8 cellular contexts compared by ENCODE assay signal in genomic region chr4:23889814-23890269, GRCh38. TPM values are rescaled to one million over a fixed set of nuclear protein-coding genes. Genes with fewer than 3 reads are reported as not detected.
A peak's percentile ranks its signal among the peaks of the same experiment; 100 is the strongest.
DNase-seq lines count a peak whose midpoint lies in the region; ATAC-seq and TF ChIP-seq lines count a peak whose summit lies in the region.

PPARGC1A (minus strand) TSS chr4:23890047; CDS start chr4:23889957, 90 bp downstream.

- no peak for TF ChIP-seq CTCF in CD14-positive monocyte (IDR thresholded peaks at IDR 0.05)
- TF ChIP-seq CTCF in OCI-LY3 (IDR thresholded peaks at IDR 0.05; ENCODE audit: low read depth, low read length) = no peak
- TF ChIP-seq CTCF in epithelial cell of proximal tubule (conservative IDR thresholded peaks at IDR 0.05; ENCODE audit: low read depth, low read length) = no peak
- no peak for TF ChIP-seq CTCF in upper lobe of left lung (IDR thresholded peaks at IDR 0.05)

- H3K9me3 ChIP-seq in OCI-LY3 (ENCODE audit: insufficient read depth, low read length) (no peaks in the 10 kb centered on the region), mesodermal cell (ENCODE audit: control insufficient read depth, low read length) (no peaks in the 10 kb centered on the region), upper lobe of left lung (no peaks in the 10 kb centered on the region)

- H3K4me1 Mint-ChIP-seq in CD14-positive monocyte = peaks cover 22% of the 10 kb centered on the region

- H3K27me3 ChIP-seq in OCI-LY3 (ENCODE audit: low read depth, low read length) (no peaks in the 10 kb centered on the region), upper lobe of left lung (no peaks in the 10 kb centered on the region)

- peak; percentile 46 for DNase-seq in CD14-positive monocyte (ENCODE audit: low spot score)
- no peak for DNase-seq in epithelial cell of proximal tubule (ENCODE audit: low read depth)
- peak; percentile 2 to 86 for DNase-seq in upper lobe of left lung
- DNase-seq in epidermal melanocyte (ENCODE audit: insufficient read length, low spot score) = no peak
- no peak for DNase-seq in T-helper 1 cell

- peaks cover 0 to 3% (median 0%) of the 10 kb centered on the region in 7 donors for H3K9me3 Mint-ChIP-seq in CD14-positive monocyte

- peak within 1 kb of the TSS; percentile 72; the same call in 1 of the 2 replicates for H2AFZ ChIP-seq in OCI-LY3 (ENCODE audit: low read depth, low read length)

- H3K4me1 ChIP-seq in OCI-LY3 (ENCODE audit: low read length) = no peaks in the 10 kb centered on the region
- peaks cover 30% of the 10 kb centered on the region for H3K4me1 ChIP-seq in mesodermal cell (ENCODE audit: control insufficient read depth, insufficient read depth, low read length, poor library complexity, severe bottlenecking)
- H3K4me1 ChIP-seq in upper lobe of left lung = peaks cover 0 to 20% (median 3%) of the 10 kb centered on the region in 4 donors

- peak; percentile 72 for ATAC-seq in HG02610 (IDR thresholded peaks at IDR 0.05; ENCODE audit: unreplicated experiment)
- peak; percentile 85 to 93 for ATAC-seq in upper lobe of left lung (ENCODE audit: low FRiP score in 2 of 2)

- TF ChIP-seq EP300 in upper lobe of left lung (IDR thresholded peaks at IDR 0.05) = no peak

- peak within 1 kb of the TSS in 2 of 7 donors; percentile 9 to 31 for H3K27ac Mint-ChIP-seq in CD14-positive monocyte

- H3K4me3 ChIP-seq in OCI-LY3 (ENCODE audit: low read length) = peak within 1 kb of the TSS; percentile 49
- peak within 1 kb of the TSS; percentile 81 for H3K4me3 ChIP-seq in epithelial cell of proximal tubule (ENCODE audit: low read depth, low read length)
- peak within 1 kb of the TSS; percentile 17 for H3K4me3 ChIP-seq in mesodermal cell (ENCODE audit: extremely low read depth, insufficient read depth, low read length, poor library complexity, severe bottlenecking)
- peak within 1 kb of the TSS; percentile 16 to 54 (median 46) for H3K4me3 ChIP-seq in upper lobe of left lung

- H3K36me3 ChIP-seq in OCI-LY3 (replicated peaks; ENCODE audit: low read depth, low read length) (no peaks in the 10 kb centered on the region), mesodermal cell (ENCODE audit: control insufficient read depth, insufficient read depth, low read length) (no peaks in the 10 kb centered on the region), upper lobe of left lung (no peaks in the 10 kb centered on the region)

- H3K4me3 Mint-ChIP-seq in CD14-positive monocyte = peak within 1 kb of the TSS; percentile 56 to 83

- peaks cover 28 to 37% (median 34%) of the 10 kb centered on the region in 3 donors for H3K27me3 Mint-ChIP-seq in CD14-positive monocyte (ENCODE audit: low read depth in 3 of 3)

- 9 to 24% methylated on average over 5 to 6 of the region's 9 CpGs for WGBS in mesodermal cell (ENCODE audit: insufficient coverage in 2 of 2), 2 experiments
- 2 to 3% methylated on average over 9 of the region's 9 CpGs for WGBS in upper lobe of left lung, 2 donors

- peak within 1 kb of the TSS; percentile 42 for H3K4me2 ChIP-seq in OCI-LY3 (ENCODE audit: low read length)

- no peak within 1 kb of the TSS for H3K9ac ChIP-seq in OCI-LY3 (ENCODE audit: low read length)

- H3K27ac ChIP-seq in OCI-LY3 (ENCODE audit: low read length) (no peak within 1 kb of the TSS), mesodermal cell (ENCODE audit: low read depth, low read length, severe bottlenecking) (peak within 1 kb of the TSS; percentile 68), upper lobe of left lung (peak within 1 kb of the TSS; percentile 64 to 76 (median 68))

- no peaks in the 10 kb centered on the region for H4K20me1 ChIP-seq in OCI-LY3 (ENCODE audit: insufficient read depth, low read length)

- peak in 3 of 4 donors; percentile 55 to 66 (median 59) for TF ChIP-seq POLR2A in upper lobe of left lung (IDR thresholded peaks at IDR 0.05)

- H3K36me3 Mint-ChIP-seq in CD14-positive monocyte = no peaks in the 10 kb centered on the region

- no peaks in the 10 kb centered on the region for H3K79me2 ChIP-seq in OCI-LY3 (ENCODE audit: low read length)

- intact Hi-C loops in CD14-positive monocyte (cut with micrococcal nuclease) = no loop called here

RNA-seq across cellular contexts. Expression of gene PPARGC1A, which starts in this region (rescaled TPM):
- polyA plus RNA-seq in CD14-positive monocyte = 1 to 10 TPM in 1 of 2 donors, under 1 TPM in 1; 0.58 to 1.1 TPM
- 0.72 and 1.4 TPM in 2 replicates for total RNA-seq in epithelial cell of proximal tubule
- 1.5 TPM for polyA plus RNA-seq in mesodermal cell (2013, experiment 1 of 2)
- 1.9 TPM for polyA plus RNA-seq in mesodermal cell (2013, experiment 2 of 2)
- 10 to 100 TPM in 4 of 6 donors, 1 to 10 TPM in 2; 4.6 to 16.8 (median 11.8) TPM for total RNA-seq in upper lobe of left lung

Comparison
In these comparisons a context has a peak if more than half of its experiments do, and no peak if none do; other contexts are left out.
1. DNase-seq: peak in CD14-positive monocyte (single experiment) and upper lobe of left lung (2 of 2); none in epithelial cell of proximal tubule (single experiment), epidermal melanocyte (single experiment) and T-helper 1 cell (0 of 5).
2. H3K4me3 ChIP-seq: peak in every context shown above with its lines; median percentile 81 in epithelial cell of proximal tubule; 49 in OCI-LY3; 46 in upper lobe of left lung; 17 in mesodermal cell.